29 cellular contexts compared by ENCODE assay signal in genomic region chr2:52918551-52918950, GRCh38.
DNase-seq lines count a peak whose midpoint lies in the region; ATAC-seq, FAIRE-seq and TF ChIP-seq lines count a peak whose summit lies in the region.
"Had no signal": no experiment of that assay in that cellular context is flagged by ENCODE, and none has a peak within 500 bp of the region (broad histone marks: within the 10 kb centered on the region; RNA-seq: fewer than 3 reads in every experiment).

No MANE protein-coding gene starts in this region.

- no peaks in the 10 kb centered on the region for H3K27me3 Mint-ChIP-seq in activated T-helper 17 cell treated with anti-CD3 and anti-CD28 coated beads, Interleukin-2, amount 50 U/mL, for 72 hours
- H3K27me3 Mint-ChIP-seq: activated CD4-positive, alpha-beta memory T cell treated with anti-CD3 and anti-CD28 coated beads, Interleukin-2, amount 10 ng/mL, durations not matched to agents 7 days and 5 days; activated naive CD8-positive, alpha-beta T cell treated with anti-CD3 and anti-CD28 coated beads for 36 hours; dendritic cell treated with granulocyte-macrophage colony-stimulating factor and Interleukin-4, amounts not matched to agents 40 ng/mL and 50 ng/mL, for 4 days; naive thymus-derived CD8-positive, alpha-beta T cell had no signal

- no peaks in the 10 kb centered on the region for H3K27me3 ChIP-seq in small intestine (ENCODE audit: control insufficient read depth in 2 of 2, insufficient read depth in 2 of 2, low read length in 2 of 2)
- H3K27me3 ChIP-seq: heart left ventricle, vagina had no signal

- H3K27ac ChIP-seq in epithelial cell of prostate (no peak overlapping the region), small intestine (ENCODE audit: low read depth in 1 of 2, low read length in 1 of 2) (no peak overlapping the region)
- H3K27ac ChIP-seq: A549, heart left ventricle, vagina had no signal

- H3K4me3 Mint-ChIP-seq in activated T-helper 17 cell treated with anti-CD3 and anti-CD28 coated beads, Interleukin-2, amount 50 U/mL, for 72 hours, result no peak overlapping the region
- H3K4me3 Mint-ChIP-seq: activated CD4-positive, alpha-beta memory T cell treated with anti-CD3 and anti-CD28 coated beads, Interleukin-2, amount 10 ng/mL, durations not matched to agents 7 days and 5 days; activated naive CD8-positive, alpha-beta T cell treated with anti-CD3 and anti-CD28 coated beads for 36 hours; dendritic cell treated with granulocyte-macrophage colony-stimulating factor and Interleukin-4, amounts not matched to agents 40 ng/mL and 50 ng/mL, for 4 days; mesothelial cell of epicardium; naive thymus-derived CD8-positive, alpha-beta T cell; WTC11 had no signal

- H3K36me3 ChIP-seq in small intestine (ENCODE audit: control insufficient read depth in 2 of 2, insufficient read depth in 2 of 2, low read length in 2 of 2), result no peaks in the 10 kb centered on the region
- H3K36me3 ChIP-seq: heart left ventricle, vagina had no signal

- DNase-seq in ELR (ENCODE audit: low read depth), result peak; percentile 4
- DNase-seq in epithelial cell of prostate (ENCODE audit: low read depth, low spot score), result peak; percentile 18
- DNase-seq in left kidney (ENCODE audit: low read depth, low spot score), result peak; percentile 22
- DNase-seq in small intestine, result no peak
- no peak for DNase-seq in NAMALWA (ENCODE audit: low spot score)
- DNase-seq in GM13977 (ENCODE audit: low spot score), result no peak
- DNase-seq in midbrain (lab: John Stamatoyannopoulos, UW), result no peak
- DNase-seq: activated CD4-positive, alpha-beta memory T cell treated with anti-CD3 and anti-CD28 coated beads, Interleukin-2, amount 10 ng/mL, durations not matched to agents 7 days and 5 days; activated naive CD8-positive, alpha-beta T cell treated with anti-CD3 and anti-CD28 coated beads for 36 hours; C1 segment of cervical spinal cord; Calu3; heart left ventricle; left colon; MM.1S; naive thymus-derived CD8-positive, alpha-beta T cell; NCI-H1436; NCI-H446; retina; SHP77; stimulated activated CD4-positive, alpha-beta T cell treated with anti-CD3 and anti-CD28 coated beads, Interleukin-12 subunit alpha, Interleukin-12 subunit beta, amount 100 ng/mL, for 4 hours; stimulated activated CD4-positive, alpha-beta T cell treated with anti-CD3 and anti-CD28 coated beads, Interleukin-4, amount 100 ng/mL, for 24 hours; stimulated activated naive CD4-positive, alpha-beta T cell treated with Interleukin-2 at 50 U/mL for 16 hours had no signal

- FAIRE-seq in small intestine (lab: Jason Lieb, UNC), result no peak
- FAIRE-seq: A549, GM12892 had no signal

- no peaks in the 10 kb centered on the region for H3K4me1 Mint-ChIP-seq in activated T-helper 17 cell treated with anti-CD3 and anti-CD28 coated beads, Interleukin-2, amount 50 U/mL, for 72 hours
- H3K4me1 Mint-ChIP-seq: activated CD4-positive, alpha-beta memory T cell treated with anti-CD3 and anti-CD28 coated beads, Interleukin-2, amount 10 ng/mL, durations not matched to agents 7 days and 5 days; activated naive CD8-positive, alpha-beta T cell treated with anti-CD3 and anti-CD28 coated beads for 36 hours; naive thymus-derived CD8-positive, alpha-beta T cell; WTC11 had no signal

- no peak overlapping the region for H3K4me3 ChIP-seq in small intestine (ENCODE audit: low read depth in 1 of 2, low read length in 2 of 2)
- H3K4me3 ChIP-seq: A549, heart left ventricle, vagina had no signal

- no peak for TF ChIP-seq CTCF in GM13977 (IDR thresholded peaks at IDR 0.05; ENCODE audit: extremely low read depth, insufficient read depth, missing control alignments)

- in situ Hi-C loops in GM13977 (cut with MboI; ENCODE audit: low pct_unique_long_range_greater_than_20kb, low sequenced_read_pairs, unreplicated experiment), result no loop called here

- no peaks in the 10 kb centered on the region for H3K4me1 ChIP-seq in small intestine (ENCODE audit: control insufficient read depth in 2 of 2, insufficient read depth in 1 of 2, low read depth in 1 of 2, low read length in 1 of 2)
- H3K4me1 ChIP-seq: A549, heart left ventricle, vagina had no signal

- ATAC-seq in activated T-helper 17 cell treated with anti-CD3 and anti-CD28 coated beads, Interleukin-2, amount 50 U/mL, for 72 hours (replicated peaks), result peak; percentile 84
- ATAC-seq: A549; heart left ventricle; left colon; naive thymus-derived CD8-positive, alpha-beta T cell; WTC11 had no signal

- no peaks in the 10 kb centered on the region for H3K36me3 Mint-ChIP-seq in activated T-helper 17 cell treated with anti-CD3 and anti-CD28 coated beads, Interleukin-2, amount 50 U/mL, for 72 hours (ENCODE audit: low read depth)
- H3K36me3 Mint-ChIP-seq: activated naive CD8-positive, alpha-beta T cell treated with anti-CD3 and anti-CD28 coated beads for 36 hours; mesothelial cell of epicardium; naive thymus-derived CD8-positive, alpha-beta T cell; WTC11 had no signal

- WGBS in small intestine, 3 donors, result 32 to 69% (median 43%) methylated on average over 1 of the region's 1 CpG

- H3K9me3 ChIP-seq in small intestine (ENCODE audit: control insufficient read depth, low read depth), result no peaks in the 10 kb centered on the region
- H3K9me3 ChIP-seq: A549, heart left ventricle, vagina had no signal

- peaks cover 3% of the 10 kb centered on the region for H3K9me3 Mint-ChIP-seq in activated T-helper 17 cell treated with anti-CD3 and anti-CD28 coated beads, Interleukin-2, amount 50 U/mL, for 72 hours
- H3K9me3 Mint-ChIP-seq: activated naive CD8-positive, alpha-beta T cell treated with anti-CD3 and anti-CD28 coated beads for 36 hours; mesothelial cell of epicardium; WTC11 had no signal

- no peak overlapping the region for H3K27ac Mint-ChIP-seq in activated T-helper 17 cell treated with anti-CD3 and anti-CD28 coated beads, Interleukin-2, amount 50 U/mL, for 72 hours
- H3K27ac Mint-ChIP-seq: activated CD4-positive, alpha-beta memory T cell treated with anti-CD3 and anti-CD28 coated beads, Interleukin-2, amount 10 ng/mL, durations not matched to agents 7 days and 5 days; activated naive CD8-positive, alpha-beta T cell treated with anti-CD3 and anti-CD28 coated beads for 36 hours; dendritic cell treated with granulocyte-macrophage colony-stimulating factor and Interleukin-4, amounts not matched to agents 40 ng/mL and 50 ng/mL, for 4 days; mesothelial cell of epicardium; WTC11 had no signal

Comparison
In these comparisons a context has a peak if more than half of its experiments do, and no peak if none do; other contexts are left out.
1. DNase-seq: peak in ELR (single experiment), epithelial cell of prostate (single experiment) and left kidney (single experiment); none in small intestine (single experiment), NAMALWA (single experiment), GM13977 (single experiment) and midbrain (single experiment).